Comparison of ENCODE assay signal across 11 cellular contexts in the genomic region with DNA sequence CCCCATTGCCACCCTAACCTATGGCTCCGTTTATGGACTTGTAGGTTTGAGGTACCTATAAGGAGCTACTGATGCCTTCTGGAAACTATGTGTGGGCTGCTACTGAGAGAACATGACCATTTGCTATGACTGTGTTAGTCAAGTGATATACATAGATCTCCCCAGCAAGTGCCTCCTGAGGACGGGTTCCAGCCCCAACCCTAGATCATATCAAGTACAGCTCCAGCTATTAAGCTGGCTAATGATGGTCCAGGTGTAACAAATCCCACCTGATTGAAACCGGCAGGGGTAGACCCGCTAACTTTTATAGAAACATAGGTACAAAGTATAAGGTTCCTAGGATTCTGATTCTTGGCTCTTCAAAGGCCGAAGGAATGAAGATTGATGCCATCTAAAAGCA. TPM values are rescaled to one million over a fixed set of nuclear protein-coding genes. Genes with fewer than 3 reads are reported as not detected.
DNase-seq lines count a peak whose midpoint lies in the region; ATAC-seq and TF ChIP-seq lines count a peak whose summit lies in the region.
"Had no signal": no experiment of that assay in that cellular context is flagged by ENCODE, and none has a peak within 500 bp of the region (broad histone marks: within the 10 kb centered on the region; RNA-seq: fewer than 3 reads in every experiment).

No MANE protein-coding gene starts in this region.

- no peak for TF ChIP-seq EP300 in suprapubic skin (IDR thresholded peaks at IDR 0.05)

- peak overlapping the region; percentile 60 for H3K27ac Mint-ChIP-seq in T-helper 1 cell treated with Interleukin-12 subunit alpha and Interleukin-12 subunit beta and Interleukin-4 antibody, amounts not matched to agents 30 μg/mL and 1 μg/mL, for 36 hours

- H3K27me3 ChIP-seq in left ventricle myocardium inferior (ENCODE audit: low read depth) (no peaks in the 10 kb centered on the region), right cardiac atrium (ENCODE audit: control insufficient read depth, insufficient read depth) (no peaks in the 10 kb centered on the region), lung (ENCODE audit: control insufficient read depth, insufficient read depth) (no peaks in the 10 kb centered on the region), suprapubic skin (no peaks in the 10 kb centered on the region)

- no peaks in the 10 kb centered on the region for H3K9me3 Mint-ChIP-seq in T-helper 1 cell treated with Interleukin-12 subunit alpha and Interleukin-12 subunit beta and Interleukin-4 antibody, amounts not matched to agents 30 μg/mL and 1 μg/mL, for 36 hours

- no peak for DNase-seq in left ventricle myocardium inferior
- no peak for DNase-seq in right cardiac atrium
- no peak for DNase-seq in lung (ENCODE audit: low spot score)
- DNase-seq in suprapubic skin (ENCODE audit: low spot score in 2 of 2): peak in 1 of 2 donors; percentile 35
- DNase-seq in pons (ENCODE audit: low spot score): no peak
- DNase-seq: C1 segment of cervical spinal cord, RPMI8226 had no signal

- no peaks in the 10 kb centered on the region for H3K36me3 ChIP-seq in left ventricle myocardium inferior
- H3K36me3 ChIP-seq in lung (ENCODE audit: control insufficient read depth in 2 of 2, insufficient read depth in 2 of 2, low read length in 2 of 2): no peaks in the 10 kb centered on the region
- no peaks in the 10 kb centered on the region for H3K36me3 ChIP-seq in suprapubic skin

- no peak for TF ChIP-seq CTCF in left ventricle myocardium inferior (IDR thresholded peaks at IDR 0.05; ENCODE audit: borderline replicate concordance)
- no peak for TF ChIP-seq CTCF in lung (IDR thresholded peaks at IDR 0.05; ENCODE audit: control extremely low read depth, extremely low read depth)
- no peak for TF ChIP-seq CTCF in suprapubic skin (IDR thresholded peaks at IDR 0.05)

- H3K4me3 ChIP-seq in left ventricle myocardium inferior (no peak overlapping the region), right cardiac atrium (ENCODE audit: low read length) (no peak overlapping the region), lung (no peak overlapping the region), suprapubic skin (no peak overlapping the region)

- H3K4me1 ChIP-seq in left ventricle myocardium inferior (peaks cover 33% of the 10 kb centered on the region), right cardiac atrium (ENCODE audit: control insufficient read depth, insufficient read depth, low read length) (no peaks in the 10 kb centered on the region), lung (ENCODE audit: control insufficient read depth in 2 of 2, insufficient read depth in 2 of 2, low read length in 2 of 2) (peaks cover 2 to 9% of the 10 kb centered on the region in 2 donors), suprapubic skin (peaks cover 68% of the 10 kb centered on the region)

- H3K27ac ChIP-seq in left ventricle myocardium inferior (replicated peaks) (peak overlapping the region; percentile 100), right cardiac atrium (ENCODE audit: low read length) (no peak overlapping the region), lung (ENCODE audit: low read depth in 1 of 2, low read length in 1 of 2) (peak overlapping the region; percentile 61 to 77), suprapubic skin (peak overlapping the region; percentile 75)

- H3K36me3 Mint-ChIP-seq in T-helper 1 cell treated with Interleukin-12 subunit alpha and Interleukin-12 subunit beta and Interleukin-4 antibody, amounts not matched to agents 30 μg/mL and 1 μg/mL, for 36 hours (ENCODE audit: low read depth): peaks cover 6% of the 10 kb centered on the region

- TF ChIP-seq POLR2A in suprapubic skin (IDR thresholded peaks at IDR 0.05): no peak

- WGBS in right cardiac atrium: 92% methylated on average over 5 of the region's 5 CpGs
- WGBS in lung, 2 donors: 85 to 89% methylated on average over 5 of the region's 5 CpGs
- WGBS in suprapubic skin: 82% methylated on average over 5 of the region's 5 CpGs

- H3K27me3 Mint-ChIP-seq in T-helper 1 cell treated with Interleukin-12 subunit alpha and Interleukin-12 subunit beta and Interleukin-4 antibody, amounts not matched to agents 30 μg/mL and 1 μg/mL, for 36 hours (ENCODE audit: low read depth): no peaks in the 10 kb centered on the region

- ATAC-seq in right cardiac atrium: no peak
- ATAC-seq in lung (ENCODE audit: insufficient read depth, low FRiP score): no peak
- no peak for ATAC-seq in GM19324 (IDR thresholded peaks at IDR 0.05; ENCODE audit: low FRiP score, unreplicated experiment)
- ATAC-seq in GM21360 (IDR thresholded peaks at IDR 0.05; ENCODE audit: unreplicated experiment): no peak

- peaks cover 43% of the 10 kb centered on the region for H3K4me1 Mint-ChIP-seq in T-helper 1 cell treated with Interleukin-12 subunit alpha and Interleukin-12 subunit beta and Interleukin-4 antibody, amounts not matched to agents 30 μg/mL and 1 μg/mL, for 36 hours (ENCODE audit: low read depth)

- intact Hi-C loops in left ventricle myocardium inferior (cut with micrococcal nuclease) (no loop called here), right cardiac atrium (cut with DNase I) (no loop called here)

- no peaks in the 10 kb centered on the region for H3K9me3 ChIP-seq in left ventricle myocardium inferior (replicated peaks)
- H3K9me3 ChIP-seq in right cardiac atrium (ENCODE audit: control insufficient read depth, low read length): no peaks in the 10 kb centered on the region
- no peaks in the 10 kb centered on the region for H3K9me3 ChIP-seq in lung (ENCODE audit: control insufficient read depth in 2 of 2, insufficient read depth in 1 of 2, low read length in 1 of 2)
- H3K9me3 ChIP-seq in suprapubic skin: no peaks in the 10 kb centered on the region

- H3K4me3 Mint-ChIP-seq in T-helper 1 cell treated with Interleukin-12 subunit alpha and Interleukin-12 subunit beta and Interleukin-4 antibody, amounts not matched to agents 30 μg/mL and 1 μg/mL, for 36 hours: no peak overlapping the region

RNA-seq across cellular contexts. Expression of gene NINJ2, which starts 23.7 kb away (rescaled TPM):
- 4.6 TPM for total RNA-seq in left ventricle myocardium inferior
- 1 to 10 TPM; 3.6 to 7.4 (median 5.5) TPM for total RNA-seq in right cardiac atrium
- 5.9 TPM for polyA plus RNA-seq in right cardiac atrium
- total RNA-seq in lung: 10 to 100 TPM in 1 of 2 donors, 1 to 10 TPM in 1; 5.8 to 14.0 TPM
- 10 to 100 TPM; 14.6 to 28.4 TPM for polyA plus RNA-seq in lung
- 10 to 100 TPM in 2 of 4 donors, 1 to 10 TPM in 2; 7.6 to 20.9 (median 12.6) TPM for total RNA-seq in suprapubic skin
- total RNA-seq: LHCN-M2 had no signal
